Comparison of ENCODE assay signal across 1 cellular context in the genomic region with DNA sequence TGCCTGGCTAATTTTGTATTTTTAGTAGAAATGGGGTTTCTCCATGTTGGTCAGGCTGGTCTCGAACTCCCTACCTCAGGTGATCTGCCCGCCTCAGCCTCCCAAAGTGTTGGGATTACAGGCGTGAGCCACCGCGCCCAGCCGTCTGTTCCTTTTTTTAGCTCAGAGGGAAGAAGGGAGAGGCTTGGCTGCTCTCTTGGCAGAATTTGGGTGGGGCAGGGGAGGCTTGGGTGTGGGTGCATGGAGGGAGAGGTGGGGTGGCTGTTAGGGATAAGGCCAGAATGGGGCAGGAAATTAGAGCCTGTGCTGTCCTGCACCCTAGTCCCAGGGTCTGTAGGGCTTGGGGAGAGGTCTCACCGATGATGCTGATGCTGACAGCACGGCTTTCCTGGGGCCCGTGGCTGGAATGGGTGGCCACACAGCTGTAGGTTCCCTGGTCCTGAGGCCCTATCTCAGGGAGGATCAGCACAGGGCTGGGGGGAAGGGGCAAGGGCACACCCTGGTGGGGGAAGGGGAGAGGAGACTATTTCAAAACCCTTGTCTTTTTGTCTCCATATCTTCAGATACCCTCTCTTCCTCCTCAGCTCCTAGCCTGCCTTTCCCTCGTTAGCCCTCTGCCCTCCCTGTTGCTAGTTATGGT.
TF ChIP-seq lines count a peak whose summit lies in the region.

No MANE protein-coding gene starts in this region.

TF ChIP-seq in WTC11, 78 proteins besides CTCF, POLR2A, EP300 and RAD21 (continued from another document):
- TF ChIP-seq, protein P1, sequence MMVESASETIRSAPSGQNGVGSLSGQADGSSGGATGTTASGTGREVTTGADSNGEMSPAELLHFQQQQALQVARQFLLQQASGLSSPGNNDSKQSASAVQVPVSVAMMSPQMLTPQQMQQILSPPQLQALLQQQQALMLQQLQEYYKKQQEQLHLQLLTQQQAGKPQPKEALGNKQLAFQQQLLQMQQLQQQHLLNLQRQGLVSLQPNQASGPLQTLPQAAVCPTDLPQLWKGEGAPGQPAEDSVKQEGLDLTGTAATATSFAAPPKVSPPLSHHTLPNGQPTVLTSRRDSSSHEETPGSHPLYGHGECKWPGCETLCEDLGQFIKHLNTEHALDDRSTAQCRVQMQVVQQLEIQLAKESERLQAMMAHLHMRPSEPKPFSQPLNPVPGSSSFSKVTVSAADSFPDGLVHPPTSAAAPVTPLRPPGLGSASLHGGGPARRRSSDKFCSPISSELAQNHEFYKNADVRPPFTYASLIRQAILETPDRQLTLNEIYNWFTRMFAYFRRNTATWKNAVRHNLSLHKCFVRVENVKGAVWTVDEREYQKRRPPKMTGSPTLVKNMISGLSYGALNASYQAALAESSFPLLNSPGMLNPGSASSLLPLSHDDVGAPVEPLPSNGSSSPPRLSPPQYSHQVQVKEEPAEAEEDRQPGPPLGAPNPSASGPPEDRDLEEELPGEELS (CRISPR knock-in tag; IDR thresholded peaks at IDR 0.05): no peak
- TF ChIP-seq, protein P2, sequence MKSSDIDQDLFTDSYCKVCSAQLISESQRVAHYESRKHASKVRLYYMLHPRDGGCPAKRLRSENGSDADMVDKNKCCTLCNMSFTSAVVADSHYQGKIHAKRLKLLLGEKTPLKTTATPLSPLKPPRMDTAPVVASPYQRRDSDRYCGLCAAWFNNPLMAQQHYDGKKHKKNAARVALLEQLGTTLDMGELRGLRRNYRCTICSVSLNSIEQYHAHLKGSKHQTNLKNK (CRISPR knock-in tag; IDR thresholded peaks at IDR 0.05): no peak
